Comparison of ENCODE assay signal across 1 cellular context in genomic region chr3:150889105-150889504, GRCh38.
TF ChIP-seq lines count a peak whose summit lies in the region.

No MANE protein-coding gene starts in this region.

TF ChIP-seq in WTC11, 78 proteins besides CTCF, POLR2A, EP300 and RAD21 (continued from another document):
- TF ChIP-seq ATF6 (CRISPR knock-in tag; IDR thresholded peaks at IDR 0.05) (no peak), RORB (CRISPR knock-in tag; IDR thresholded peaks at IDR 0.05) (no peak), USF2 (CRISPR knock-in tag; IDR thresholded peaks at IDR 0.05) (no peak), EMX1 (CRISPR knock-in tag; IDR thresholded peaks at IDR 0.05) (no peak), FOXK1 (CRISPR knock-in tag; IDR thresholded peaks at IDR 0.05) (no peak), ELF4 (CRISPR knock-in tag; IDR thresholded peaks at IDR 0.05; ENCODE audit: low read depth) (no peak)
- TF ChIP-seq, protein P1, sequence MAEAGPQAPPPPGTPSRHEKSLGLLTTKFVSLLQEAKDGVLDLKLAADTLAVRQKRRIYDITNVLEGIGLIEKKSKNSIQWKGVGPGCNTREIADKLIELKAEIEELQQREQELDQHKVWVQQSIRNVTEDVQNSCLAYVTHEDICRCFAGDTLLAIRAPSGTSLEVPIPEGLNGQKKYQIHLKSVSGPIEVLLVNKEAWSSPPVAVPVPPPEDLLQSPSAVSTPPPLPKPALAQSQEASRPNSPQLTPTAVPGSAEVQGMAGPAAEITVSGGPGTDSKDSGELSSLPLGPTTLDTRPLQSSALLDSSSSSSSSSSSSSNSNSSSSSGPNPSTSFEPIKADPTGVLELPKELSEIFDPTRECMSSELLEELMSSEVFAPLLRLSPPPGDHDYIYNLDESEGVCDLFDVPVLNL (CRISPR knock-in tag; IDR thresholded peaks at IDR 0.05; ENCODE audit: borderline replicate concordance, low read depth), result no peak
- TF ChIP-seq, protein P2, sequence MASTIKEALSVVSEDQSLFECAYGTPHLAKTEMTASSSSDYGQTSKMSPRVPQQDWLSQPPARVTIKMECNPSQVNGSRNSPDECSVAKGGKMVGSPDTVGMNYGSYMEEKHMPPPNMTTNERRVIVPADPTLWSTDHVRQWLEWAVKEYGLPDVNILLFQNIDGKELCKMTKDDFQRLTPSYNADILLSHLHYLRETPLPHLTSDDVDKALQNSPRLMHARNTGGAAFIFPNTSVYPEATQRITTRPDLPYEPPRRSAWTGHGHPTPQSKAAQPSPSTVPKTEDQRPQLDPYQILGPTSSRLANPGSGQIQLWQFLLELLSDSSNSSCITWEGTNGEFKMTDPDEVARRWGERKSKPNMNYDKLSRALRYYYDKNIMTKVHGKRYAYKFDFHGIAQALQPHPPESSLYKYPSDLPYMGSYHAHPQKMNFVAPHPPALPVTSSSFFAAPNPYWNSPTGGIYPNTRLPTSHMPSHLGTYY (CRISPR knock-in tag; IDR thresholded peaks at IDR 0.05), result no peak
- TF ChIP-seq, protein P3, sequence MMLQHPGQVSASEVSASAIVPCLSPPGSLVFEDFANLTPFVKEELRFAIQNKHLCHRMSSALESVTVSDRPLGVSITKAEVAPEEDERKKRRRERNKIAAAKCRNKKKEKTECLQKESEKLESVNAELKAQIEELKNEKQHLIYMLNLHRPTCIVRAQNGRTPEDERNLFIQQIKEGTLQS (CRISPR knock-in tag; conservative IDR thresholded peaks at IDR 0.05), result no peak
- TF ChIP-seq, protein P4, sequence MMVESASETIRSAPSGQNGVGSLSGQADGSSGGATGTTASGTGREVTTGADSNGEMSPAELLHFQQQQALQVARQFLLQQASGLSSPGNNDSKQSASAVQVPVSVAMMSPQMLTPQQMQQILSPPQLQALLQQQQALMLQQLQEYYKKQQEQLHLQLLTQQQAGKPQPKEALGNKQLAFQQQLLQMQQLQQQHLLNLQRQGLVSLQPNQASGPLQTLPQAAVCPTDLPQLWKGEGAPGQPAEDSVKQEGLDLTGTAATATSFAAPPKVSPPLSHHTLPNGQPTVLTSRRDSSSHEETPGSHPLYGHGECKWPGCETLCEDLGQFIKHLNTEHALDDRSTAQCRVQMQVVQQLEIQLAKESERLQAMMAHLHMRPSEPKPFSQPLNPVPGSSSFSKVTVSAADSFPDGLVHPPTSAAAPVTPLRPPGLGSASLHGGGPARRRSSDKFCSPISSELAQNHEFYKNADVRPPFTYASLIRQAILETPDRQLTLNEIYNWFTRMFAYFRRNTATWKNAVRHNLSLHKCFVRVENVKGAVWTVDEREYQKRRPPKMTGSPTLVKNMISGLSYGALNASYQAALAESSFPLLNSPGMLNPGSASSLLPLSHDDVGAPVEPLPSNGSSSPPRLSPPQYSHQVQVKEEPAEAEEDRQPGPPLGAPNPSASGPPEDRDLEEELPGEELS (CRISPR knock-in tag; IDR thresholded peaks at IDR 0.05), result no peak
